20 cellular contexts compared by ENCODE assay signal in genomic region chr7:134419085-134419484, GRCh38.
"Had no signal": no experiment of that assay in that cellular context is flagged by ENCODE, and none has a peak within 500 bp of the region (broad histone marks: within the 10 kb centered on the region; RNA-seq: fewer than 3 reads in every experiment).

No MANE protein-coding gene starts in this region.

- H3K36me3 Mint-ChIP-seq: stimulated activated naive B cell treated with anti-CD40 and anti-IgM and Interleukin-4, amounts not matched to agents 10 μg/mL and 1 μg/mL and 100 μg/mL, for 72 hours had no signal

- H3K27me3 ChIP-seq: thyroid gland, uterus had no signal

- ATAC-seq: activated T-cell treated with anti-CD3 and anti-CD28 coated beads, Interleukin-2, amount 50 U/mL, for 72 hours had no signal

- H3K27ac Mint-ChIP-seq: activated T-cell treated with anti-CD3 and anti-CD28 coated beads, Interleukin-2, amount 50 U/mL, for 72 hours; nephron progenitor cell; stimulated activated naive B cell treated with anti-CD40 and anti-IgM and Interleukin-4, amounts not matched to agents 10 μg/mL and 1 μg/mL and 100 μg/mL, for 72 hours had no signal

- H3K9me3 Mint-ChIP-seq: activated T-cell treated with anti-CD3 and anti-CD28 coated beads, Interleukin-2, amount 50 U/mL, for 72 hours; central memory CD8-positive, alpha-beta T cell; nephron progenitor cell; stimulated activated naive B cell treated with anti-CD40 and anti-IgM and Interleukin-4, amounts not matched to agents 10 μg/mL and 1 μg/mL and 100 μg/mL, for 72 hours had no signal

- H3K4me3 Mint-ChIP-seq: activated T-cell treated with anti-CD3 and anti-CD28 coated beads, Interleukin-2, amount 50 U/mL, for 72 hours; central memory CD8-positive, alpha-beta T cell; nephron progenitor cell; stimulated activated naive B cell treated with anti-CD40 and anti-IgM and Interleukin-4, amounts not matched to agents 10 μg/mL and 1 μg/mL and 100 μg/mL, for 72 hours had no signal

- H3K4me1 Mint-ChIP-seq: central memory CD8-positive, alpha-beta T cell; stimulated activated naive B cell treated with anti-CD40 and anti-IgM and Interleukin-4, amounts not matched to agents 10 μg/mL and 1 μg/mL and 100 μg/mL, for 72 hours had no signal

- H3K36me3 ChIP-seq: thyroid gland, uterus had no signal

- H3K4me3 ChIP-seq: coronary artery, thyroid gland, uterus had no signal

- H3K27ac ChIP-seq: coronary artery, thyroid gland, uterus, VCaP had no signal

- H3K4me1 ChIP-seq: thyroid gland, uterus had no signal

- H3K9me3 ChIP-seq: thyroid gland, uterus had no signal

- DNase-seq: activated CD4-positive, alpha-beta T cell treated with anti-CD3 and anti-CD28 coated beads for 1 hour; activated CD4-positive, alpha-beta T cell treated with anti-CD3 and anti-CD28 coated beads, Interleukin-2, amount 50 U/mL, for 4 hours; activated effector memory CD4-positive, alpha-beta T cell treated with anti-CD3 and anti-CD28 coated beads, Interleukin-2, amount 50 U/mL, for 16 hours; activated naive CD4-positive, alpha-beta T cell treated with anti-CD3 and anti-CD28 coated beads, Interleukin-2, amount 50 U/mL, for 16 hours; activated T-cell treated with anti-CD3 and anti-CD28 coated beads, Interleukin-2, amount 50 U/mL, for 72 hours; aorta; erythroblast; foreskin melanocyte; glutamatergic neuron; islet precursor cell; mammary epithelial cell; midbrain; nephron progenitor cell; posterior cingulate gyrus; stimulated activated naive B cell treated with anti-CD40 and anti-IgM and Interleukin-4, amounts not matched to agents 10 μg/mL and 1 μg/mL and 100 μg/mL, for 72 hours; thyroid gland; uterus had no signal
